In the genomic region with DNA sequence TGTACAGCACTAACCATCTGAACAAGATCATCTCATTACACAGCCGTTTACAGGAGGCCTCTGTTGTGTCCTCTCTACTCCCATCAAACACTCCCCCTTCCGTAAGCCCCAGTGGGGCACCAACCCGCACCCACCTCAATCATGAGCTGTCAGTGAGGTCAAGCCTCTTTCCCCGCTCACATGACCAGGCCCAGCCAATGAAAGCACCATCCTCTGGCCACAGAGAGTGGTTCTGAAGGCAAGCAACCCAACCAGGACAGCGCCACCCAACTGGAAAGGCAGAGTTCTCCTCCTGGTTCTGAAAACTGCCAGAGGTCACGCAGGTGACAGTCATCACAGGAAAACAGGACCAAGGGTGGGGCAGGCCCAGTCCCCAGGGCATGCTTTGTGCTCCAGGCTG, we compare ENCODE assay signal across 1 cellular context.
TF ChIP-seq lines count a peak whose summit lies in the region.

No MANE protein-coding gene starts in this region.

TF ChIP-seq in K562, 482 proteins besides CTCF, POLR2A, EP300 and RAD21 (continued from another document):
- TF ChIP-seq ZBTB11 (CRISPR knock-in tag; IDR thresholded peaks at IDR 0.05) (0 out of 6 replicates have a peak, but pooled peaks of 1 of the 3 experiments have one; percentile 13), ZNF316 (IDR thresholded peaks at IDR 0.05) (no peak), HCFC1 (IDR thresholded peaks at IDR 0.05; ENCODE audit: low read depth, low read length) (no peak), SNIP1 (IDR thresholded peaks at IDR 0.05; ENCODE audit: low read depth) (no peak), ZNF23 (CRISPR knock-in tag; IDR thresholded peaks at IDR 0.05) (no peak), ZNF589 (CRISPR knock-in tag; IDR thresholded peaks at IDR 0.05; ENCODE audit: low read depth) (no peak), ZSCAN29 (IDR thresholded peaks at IDR 0.05) (no peak), ZNF124 (CRISPR knock-in tag; IDR thresholded peaks at IDR 0.05) (no peak)
- TF ChIP-seq, protein P1, sequence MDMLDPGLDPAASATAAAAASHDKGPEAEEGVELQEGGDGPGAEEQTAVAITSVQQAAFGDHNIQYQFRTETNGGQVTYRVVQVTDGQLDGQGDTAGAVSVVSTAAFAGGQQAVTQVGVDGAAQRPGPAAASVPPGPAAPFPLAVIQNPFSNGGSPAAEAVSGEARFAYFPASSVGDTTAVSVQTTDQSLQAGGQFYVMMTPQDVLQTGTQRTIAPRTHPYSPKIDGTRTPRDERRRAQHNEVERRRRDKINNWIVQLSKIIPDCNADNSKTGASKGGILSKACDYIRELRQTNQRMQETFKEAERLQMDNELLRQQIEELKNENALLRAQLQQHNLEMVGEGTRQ (CRISPR knock-in tag; IDR thresholded peaks at IDR 0.05), result peak; percentile 50
- TF ChIP-seq, protein P2, sequence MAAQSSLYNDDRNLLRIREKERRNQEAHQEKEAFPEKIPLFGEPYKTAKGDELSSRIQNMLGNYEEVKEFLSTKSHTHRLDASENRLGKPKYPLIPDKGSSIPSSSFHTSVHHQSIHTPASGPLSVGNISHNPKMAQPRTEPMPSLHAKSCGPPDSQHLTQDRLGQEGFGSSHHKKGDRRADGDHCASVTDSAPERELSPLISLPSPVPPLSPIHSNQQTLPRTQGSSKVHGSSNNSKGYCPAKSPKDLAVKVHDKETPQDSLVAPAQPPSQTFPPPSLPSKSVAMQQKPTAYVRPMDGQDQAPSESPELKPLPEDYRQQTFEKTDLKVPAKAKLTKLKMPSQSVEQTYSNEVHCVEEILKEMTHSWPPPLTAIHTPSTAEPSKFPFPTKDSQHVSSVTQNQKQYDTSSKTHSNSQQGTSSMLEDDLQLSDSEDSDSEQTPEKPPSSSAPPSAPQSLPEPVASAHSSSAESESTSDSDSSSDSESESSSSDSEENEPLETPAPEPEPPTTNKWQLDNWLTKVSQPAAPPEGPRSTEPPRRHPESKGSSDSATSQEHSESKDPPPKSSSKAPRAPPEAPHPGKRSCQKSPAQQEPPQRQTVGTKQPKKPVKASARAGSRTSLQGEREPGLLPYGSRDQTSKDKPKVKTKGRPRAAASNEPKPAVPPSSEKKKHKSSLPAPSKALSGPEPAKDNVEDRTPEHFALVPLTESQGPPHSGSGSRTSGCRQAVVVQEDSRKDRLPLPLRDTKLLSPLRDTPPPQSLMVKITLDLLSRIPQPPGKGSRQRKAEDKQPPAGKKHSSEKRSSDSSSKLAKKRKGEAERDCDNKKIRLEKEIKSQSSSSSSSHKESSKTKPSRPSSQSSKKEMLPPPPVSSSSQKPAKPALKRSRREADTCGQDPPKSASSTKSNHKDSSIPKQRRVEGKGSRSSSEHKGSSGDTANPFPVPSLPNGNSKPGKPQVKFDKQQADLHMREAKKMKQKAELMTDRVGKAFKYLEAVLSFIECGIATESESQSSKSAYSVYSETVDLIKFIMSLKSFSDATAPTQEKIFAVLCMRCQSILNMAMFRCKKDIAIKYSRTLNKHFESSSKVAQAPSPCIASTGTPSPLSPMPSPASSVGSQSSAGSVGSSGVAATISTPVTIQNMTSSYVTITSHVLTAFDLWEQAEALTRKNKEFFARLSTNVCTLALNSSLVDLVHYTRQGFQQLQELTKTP (IDR thresholded peaks at IDR 0.05; ENCODE audit: low read depth in 1 of 2, partially characterized antibody in 2 of 2), result no peak
